ENCODE assay signal across 18 cellular contexts in genomic region chr2:96864343-96865091, GRCh38. TPM values are rescaled to one million over a fixed set of nuclear protein-coding genes. Genes with fewer than 3 reads are reported as not detected.
DNase-seq lines count a peak whose midpoint lies in the region; ATAC-seq, FAIRE-seq and TF ChIP-seq lines count a peak whose summit lies in the region.
"Had no signal": no experiment of that assay in that cellular context is flagged by ENCODE, and none has a peak within 500 bp of the region (broad histone marks: within the 10 kb centered on the region; RNA-seq: fewer than 3 reads in every experiment).

No MANE protein-coding gene starts in this region.

- peaks cover 23% of the 10 kb centered on the region for H3K79me2 ChIP-seq in HepG2 (ENCODE audit: insufficient read depth, low read length)

- TF ChIP-seq EP300 in HepG2 (IDR thresholded peaks at IDR 0.05; ENCODE audit: low read depth in 2 of 2, low read length in 2 of 2) (no peak), HepG2 (CRISPR knock-in tag; IDR thresholded peaks at IDR 0.05; ENCODE audit: borderline replicate concordance) (no peak)

- H3K27me3 ChIP-seq in HepG2 (ENCODE audit: control insufficient read depth in 1 of 2, insufficient read depth in 2 of 2, low read length in 2 of 2), result no peaks in the 10 kb centered on the region

- H3K27ac ChIP-seq in cingulate gyrus (ENCODE audit: low read depth, low read length), result peak overlapping the region; percentile 10
- H3K27ac ChIP-seq in HepG2 (ENCODE audit: extremely low read length, insufficient read depth, low read length), result no peak overlapping the region
- H3K27ac ChIP-seq in substantia nigra (ENCODE audit: low read depth, low read length, poor library complexity, severe bottlenecking), result peak overlapping the region; percentile 40

- no TSS peak for BruUV-seq in HepG2 (replicated peaks; lab: Mats Ljungman, UMichigan)

- peaks cover 41% of the 10 kb centered on the region for H3K4me1 ChIP-seq in HepG2 (ENCODE audit: insufficient read depth, low read length)

- peaks cover 44 to 66% of the 10 kb centered on the region in 2 experiments for H3K36me3 ChIP-seq in HepG2 (replicated peaks in 1 of 2; ENCODE audit: control insufficient read depth in 1 of 2, insufficient read depth in 2 of 2, low read length in 2 of 2)

- WGBS in HepG2 (ENCODE audit: low lambda C conversion rate), result 100% methylated on average over 17 of the region's 25 CpGs

- H3K9me3 ChIP-seq in HepG2 (ENCODE audit: low read length), result no peaks in the 10 kb centered on the region

- H2AFZ ChIP-seq in HepG2 (ENCODE audit: low read length), result no peak overlapping the region

- POLR2A ChIA-PET in HepG2 (lab: Yijun Ruan, JAX), result interaction anchor here (0.9 kb wide), 1 partner anchor 47 kb away, joined by 3 read pairs; no protein-coding TSS in a partner anchor

- in situ Hi-C loops in HepG2 (cut with HindIII; ENCODE audit: extremely low pct_ligation_motif_present, low pct_unique_long_range_greater_than_20kb), result no loop called here

- H4K20me1 ChIP-seq in HepG2 (ENCODE audit: insufficient read depth, low read length), result no peaks in the 10 kb centered on the region

- no peak for TF ChIP-seq CTCF in HepG2 (CRISPR knock-in tag; IDR thresholded peaks at IDR 0.05)

- CTCF ChIA-PET in HepG2 (lab: Yijun Ruan, JAX; ENCODE audit: low intra/inter-chr PET ratio, low total read pairs), result no interaction called here

- ATAC-seq in HepG2 (no peak), HG02981 (IDR thresholded peaks at IDR 0.05; ENCODE audit: unreplicated experiment) (no peak)
- ATAC-seq: activated T-cell treated with anti-CD3 and anti-CD28 coated beads, Interleukin-2, amount 50 U/mL, for 4 hours; stimulated activated effector memory CD8-positive, alpha-beta T cell treated with anti-CD3 and anti-CD28 coated beads, Interleukin-12 subunit alpha, Interleukin-12 subunit beta, amount 100 ng/mL, for 72 hours had no signal

- no peak overlapping the region for H3K9ac ChIP-seq in HepG2 (ENCODE audit: insufficient read depth, low read depth, low read length)

- no peak overlapping the region for H3K4me2 ChIP-seq in HepG2 (ENCODE audit: low read depth, low read length)

- intact Hi-C loops in HepG2 (cut with micrococcal nuclease; ENCODE audit: unreplicated experiment), result no loop called here

- FAIRE-seq in HepG2 (lab: Jason Lieb, UNC), result no peak

- DNase-seq in NCI-H2196 treated with DMSO at 0.1 percent for 48 hours (lab: John Stamatoyannopoulos, UW; ENCODE audit: unreplicated experiment), result peak; percentile 88
- no peak for DNase-seq in HepG2 (ENCODE audit: low spot score)
- peak in 2 of 49 donors; percentile 70 to 91 for DNase-seq in substantia nigra (lab: John Stamatoyannopoulos, UW)
- no peak for DNase-seq in foreskin melanocyte
- DNase-seq in NCI-H146 (lab: John Stamatoyannopoulos, UW), result no peak
- DNase-seq: activated CD4-positive, CD25-positive, alpha-beta regulatory T cell treated with anti-CD3 and anti-CD28 coated beads, Interleukin-2, amount 50 U/mL, for 72 hours; activated naive CD4-positive, alpha-beta T cell treated with anti-CD3 and anti-CD28 coated beads, Interleukin-2, amount 50 U/mL, for 16 hours; activated T-cell treated with anti-CD3 and anti-CD28 coated beads, Interleukin-2, amount 50 U/mL, for 4 hours; CD8-positive, alpha-beta memory T cell; HCEC 1CT; Karpas-422; naive B cell; NCI-H1048; NCI-H2107; NCI-H524 treated with DMSO at 0.1 percent for 48 hours had no signal

- H3K4me3 ChIP-seq in HepG2 (replicated peaks in 1 of 3; ENCODE audit: insufficient read depth in 1 of 3, low read depth in 2 of 3, low read length in 3 of 3), result no peak overlapping the region

- TF ChIP-seq RAD21 in HepG2 (CRISPR knock-in tag; IDR thresholded peaks at IDR 0.05), result no peak

- no peak for TF ChIP-seq POLR2A in HepG2 (IDR thresholded peaks at IDR 0.05; ENCODE audit: insufficient read depth in 1 of 2, low read depth in 2 of 2, low read length in 2 of 2)

RNA-seq across cellular contexts. Expression of gene SEMA4C, which starts 5.4 kb away (rescaled TPM):
- 11.3 and 25.9 TPM in 2 replicates for total RNA-seq in HepG2 (2016; rRNA removed; fragmentation: Illumina TruSeq; extraction: Trizol)
- 3.5 and 4.2 TPM in 2 replicates for total RNA-seq in HepG2 (2016; cell fraction: cytosol; rRNA removed; fragmentation: Illumina TruSeq; extraction: Trizol; ENCODE audit: low read depth)
- total RNA-seq in HepG2 (2016; cell fraction: insoluble cytoplasmic fraction; rRNA removed; fragmentation: Illumina TruSeq; extraction: Trizol), result 8.4 and 25.7 TPM in 2 replicates
- total RNA-seq in HepG2 (2016; cell fraction: membrane; rRNA removed; fragmentation: Illumina TruSeq; extraction: Trizol), result 10.9 and 11.4 TPM in 2 replicates
- 22.1 and 28.3 TPM in 2 replicates for total RNA-seq in HepG2 (2016; cell fraction: nucleus; rRNA removed; fragmentation: Illumina TruSeq; extraction: Trizol)
- 46.6 and 69.2 TPM in 2 replicates for polyA plus RNA-seq in HepG2 (2011; rRNA removed)
- polyA plus RNA-seq in HepG2 (2011; cell fraction: cytosol; rRNA removed), result 33.4 and 47.8 TPM in 2 replicates
- polyA plus RNA-seq in HepG2 (2011; cell fraction: nucleus; rRNA removed), result 135 and 157 TPM in 2 replicates
- polyA plus RNA-seq in HepG2 (2012), result 27.3 and 39.4 TPM in 2 replicates
- polyA plus RNA-seq in HepG2 (2016; cell fraction: cytosol; fragmentation: Illumina TruSeq; extraction: Trizol; ENCODE audit: low read depth), result 1.0 and 1.2 TPM in 2 replicates
- 6.0 and 8.4 TPM in 2 replicates for polyA plus RNA-seq in HepG2 (2016; cell fraction: insoluble cytoplasmic fraction; fragmentation: Illumina TruSeq; extraction: Trizol; ENCODE audit: low read depth)
- 3.1 and 3.2 TPM in 2 replicates for polyA plus RNA-seq in HepG2 (2016; cell fraction: membrane; fragmentation: Illumina TruSeq; extraction: Trizol; ENCODE audit: low read depth)
- polyA plus RNA-seq in HepG2 (2016; cell fraction: nucleus; fragmentation: Illumina TruSeq; extraction: Trizol; ENCODE audit: insufficient read depth, low read depth), result 51.6 and 60.2 TPM in 2 replicates
- polyA minus RNA-seq in HepG2 (2011; rRNA and poly(A)+ RNA removed; ENCODE audit: low replicate concordance), result 29.1 and 175 TPM in 2 replicates
- polyA minus RNA-seq in HepG2 (2011; cell fraction: cytosol; rRNA and poly(A)+ RNA removed), result 41.8 and 45.0 TPM in 2 replicates
- polyA minus RNA-seq in HepG2 (2011; cell fraction: nucleus; rRNA and poly(A)+ RNA removed), result 25.8 and 31.7 TPM in 2 replicates

RNA-seq across cellular contexts. Expression of gene ANKRD39, which starts 6.7 kb away (rescaled TPM):
- 23.2 and 26.7 TPM in 2 replicates for total RNA-seq in HepG2 (2016; rRNA removed; fragmentation: Illumina TruSeq; extraction: Trizol)
- 40.7 and 45.8 TPM in 2 replicates for total RNA-seq in HepG2 (2016; cell fraction: cytosol; rRNA removed; fragmentation: Illumina TruSeq; extraction: Trizol; ENCODE audit: low read depth)
- total RNA-seq in HepG2 (2016; cell fraction: insoluble cytoplasmic fraction; rRNA removed; fragmentation: Illumina TruSeq; extraction: Trizol), result 26.3 and 27.1 TPM in 2 replicates
- 37.4 and 41.3 TPM in 2 replicates for total RNA-seq in HepG2 (2016; cell fraction: membrane; rRNA removed; fragmentation: Illumina TruSeq; extraction: Trizol)
- 10.3 and 11.7 TPM in 2 replicates for total RNA-seq in HepG2 (2016; cell fraction: nucleus; rRNA removed; fragmentation: Illumina TruSeq; extraction: Trizol)
- polyA plus RNA-seq in HepG2 (2011; rRNA removed), result 24.8 and 27.8 TPM in 2 replicates
- 18.3 and 31.5 TPM in 2 replicates for polyA plus RNA-seq in HepG2 (2011; cell fraction: cytosol; rRNA removed)
- polyA plus RNA-seq in HepG2 (2011; cell fraction: nucleus; rRNA removed), result 24.2 and 29.2 TPM in 2 replicates
- polyA plus RNA-seq in HepG2 (2012), result 14.6 and 20.3 TPM in 2 replicates
- polyA plus RNA-seq in HepG2 (2016; cell fraction: cytosol; fragmentation: Illumina TruSeq; extraction: Trizol; ENCODE audit: low read depth), result 55.3 and 63.9 TPM in 2 replicates
- polyA plus RNA-seq in HepG2 (2016; cell fraction: insoluble cytoplasmic fraction; fragmentation: Illumina TruSeq; extraction: Trizol; ENCODE audit: low read depth), result 33.9 and 35.0 TPM in 2 replicates
- polyA plus RNA-seq in HepG2 (2016; cell fraction: membrane; fragmentation: Illumina TruSeq; extraction: Trizol; ENCODE audit: low read depth), result 40.8 and 47.0 TPM in 2 replicates
- 23.0 and 24.9 TPM in 2 replicates for polyA plus RNA-seq in HepG2 (2016; cell fraction: nucleus; fragmentation: Illumina TruSeq; extraction: Trizol; ENCODE audit: insufficient read depth, low read depth)
- polyA minus RNA-seq in HepG2 (2011; rRNA and poly(A)+ RNA removed; ENCODE audit: low replicate concordance), result 10.9 and 17.9 TPM in 2 replicates
- 4.6 and 5.6 TPM in 2 replicates for polyA minus RNA-seq in HepG2 (2011; cell fraction: cytosol; rRNA and poly(A)+ RNA removed)
- polyA minus RNA-seq in HepG2 (2011; cell fraction: nucleus; rRNA and poly(A)+ RNA removed), result 8.2 and 14.2 TPM in 2 replicates

RNA-seq across cellular contexts. Expression of gene ANKRD23, which starts 20.7 kb away (rescaled TPM):
- total RNA-seq in HepG2 (2016; rRNA removed; fragmentation: Illumina TruSeq; extraction: Trizol), result 0.35 and 1.5 TPM in 2 replicates
- 0.35 and 0.51 TPM in 2 replicates for total RNA-seq in HepG2 (2016; cell fraction: cytosol; rRNA removed; fragmentation: Illumina TruSeq; extraction: Trizol; ENCODE audit: low read depth)
- 0.61 and 2.2 TPM in 2 replicates for total RNA-seq in HepG2 (2016; cell fraction: insoluble cytoplasmic fraction; rRNA removed; fragmentation: Illumina TruSeq; extraction: Trizol)
- total RNA-seq in HepG2 (2016; cell fraction: membrane; rRNA removed; fragmentation: Illumina TruSeq; extraction: Trizol), result 0.77 and 0.90 TPM in 2 replicates
- 2.3 and 2.8 TPM in 2 replicates for total RNA-seq in HepG2 (2016; cell fraction: nucleus; rRNA removed; fragmentation: Illumina TruSeq; extraction: Trizol)
- polyA plus RNA-seq in HepG2 (2011; rRNA removed), result 1.6 and 2.7 TPM in 2 replicates
- polyA plus RNA-seq in HepG2 (2011; cell fraction: cytosol; rRNA removed), result 0.71 and 0.90 TPM in 2 replicates
- 17.9 and 22.1 TPM in 2 replicates for polyA plus RNA-seq in HepG2 (2011; cell fraction: nucleus; rRNA removed)
- 0.72 and 2.1 TPM in 2 replicates for polyA plus RNA-seq in HepG2 (2012)
- 0.47 and 0.50 TPM in 2 replicates for polyA plus RNA-seq in HepG2 (2016; cell fraction: cytosol; fragmentation: Illumina TruSeq; extraction: Trizol; ENCODE audit: low read depth)
- 0.32 and 0.50 TPM in 2 replicates for polyA plus RNA-seq in HepG2 (2016; cell fraction: insoluble cytoplasmic fraction; fragmentation: Illumina TruSeq; extraction: Trizol; ENCODE audit: low read depth)
- polyA plus RNA-seq in HepG2 (2016; cell fraction: membrane; fragmentation: Illumina TruSeq; extraction: Trizol; ENCODE audit: low read depth), result 0.47 and 0.74 TPM in 2 replicates
- polyA plus RNA-seq in HepG2 (2016; cell fraction: nucleus; fragmentation: Illumina TruSeq; extraction: Trizol; ENCODE audit: insufficient read depth, low read depth), result 9.2 and 10.4 TPM in 2 replicates
- polyA minus RNA-seq in HepG2 (2011; rRNA and poly(A)+ RNA removed; ENCODE audit: low replicate concordance), result 1.6 and 5.1 TPM in 2 replicates
- not detected in 2 replicates for polyA minus RNA-seq in HepG2 (2011; cell fraction: cytosol; rRNA and poly(A)+ RNA removed)
- 3.9 and 4.1 TPM in 2 replicates for polyA minus RNA-seq in HepG2 (2011; cell fraction: nucleus; rRNA and poly(A)+ RNA removed)

RNA-seq across cellular contexts. Expression of gene CNNM3, which starts 48.4 kb away (rescaled TPM):
- 8.4 and 21.2 TPM in 2 replicates for total RNA-seq in HepG2 (2016; rRNA removed; fragmentation: Illumina TruSeq; extraction: Trizol)
- 5.5 and 5.9 TPM in 2 replicates for total RNA-seq in HepG2 (2016; cell fraction: cytosol; rRNA removed; fragmentation: Illumina TruSeq; extraction: Trizol; ENCODE audit: low read depth)
- 6.5 and 21.5 TPM in 2 replicates for total RNA-seq in HepG2 (2016; cell fraction: insoluble cytoplasmic fraction; rRNA removed; fragmentation: Illumina TruSeq; extraction: Trizol)
- 8.5 and 9.2 TPM in 2 replicates for total RNA-seq in HepG2 (2016; cell fraction: membrane; rRNA removed; fragmentation: Illumina TruSeq; extraction: Trizol)
- 22.7 and 27.7 TPM in 2 replicates for total RNA-seq in HepG2 (2016; cell fraction: nucleus; rRNA removed; fragmentation: Illumina TruSeq; extraction: Trizol)
- polyA plus RNA-seq in HepG2 (2011; rRNA removed), result 27.9 and 43.4 TPM in 2 replicates
- polyA plus RNA-seq in HepG2 (2011; cell fraction: cytosol; rRNA removed), result 24.2 and 26.5 TPM in 2 replicates
- 68.4 and 71.2 TPM in 2 replicates for polyA plus RNA-seq in HepG2 (2011; cell fraction: nucleus; rRNA removed)
- polyA plus RNA-seq in HepG2 (2012), result 35.8 and 38.5 TPM in 2 replicates
- polyA plus RNA-seq in HepG2 (2016; cell fraction: cytosol; fragmentation: Illumina TruSeq; extraction: Trizol; ENCODE audit: low read depth), result 4.3 and 4.5 TPM in 2 replicates
- polyA plus RNA-seq in HepG2 (2016; cell fraction: insoluble cytoplasmic fraction; fragmentation: Illumina TruSeq; extraction: Trizol; ENCODE audit: low read depth), result 11.7 and 14.4 TPM in 2 replicates
- 10.0 and 11.0 TPM in 2 replicates for polyA plus RNA-seq in HepG2 (2016; cell fraction: membrane; fragmentation: Illumina TruSeq; extraction: Trizol; ENCODE audit: low read depth)
- 48.6 and 52.0 TPM in 2 replicates for polyA plus RNA-seq in HepG2 (2016; cell fraction: nucleus; fragmentation: Illumina TruSeq; extraction: Trizol; ENCODE audit: insufficient read depth, low read depth)
- polyA minus RNA-seq in HepG2 (2011; rRNA and poly(A)+ RNA removed; ENCODE audit: low replicate concordance), result 49.9 and 152 TPM in 2 replicates
- 50.4 and 69.9 TPM in 2 replicates for polyA minus RNA-seq in HepG2 (2011; cell fraction: cytosol; rRNA and poly(A)+ RNA removed)
- polyA minus RNA-seq in HepG2 (2011; cell fraction: nucleus; rRNA and poly(A)+ RNA removed), result 56.1 and 70.2 TPM in 2 replicates
